In the genomic region with DNA sequence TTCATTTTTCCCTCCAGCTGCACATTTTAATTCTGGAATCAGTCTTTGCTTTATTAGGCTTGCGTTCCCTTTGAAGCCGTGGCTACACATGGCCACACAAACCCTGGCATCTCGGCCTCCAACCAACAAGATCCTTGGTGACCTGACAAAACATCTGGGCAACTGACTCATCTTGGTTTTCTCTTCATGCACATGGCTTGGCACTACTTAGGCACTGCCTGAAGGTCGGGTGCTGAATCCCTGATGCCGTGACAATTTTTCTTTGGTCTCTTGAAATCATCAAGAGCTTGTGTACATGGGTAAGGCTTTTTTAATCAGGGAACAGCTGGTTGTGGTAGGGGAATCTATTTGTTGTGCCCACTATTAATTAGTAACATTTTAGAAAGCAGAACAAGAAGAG, we compare ENCODE assay signal across 20 cellular contexts.
"Had no signal": no experiment of that assay in that cellular context is flagged by ENCODE, and none has a peak within 500 bp of the region (broad histone marks: within the 10 kb centered on the region; RNA-seq: fewer than 3 reads in every experiment).

No MANE protein-coding gene starts in this region.

- DNase-seq: dermis blood vessel endothelial cell; effector memory CD4-positive, alpha-beta T cell; left ventricle myocardium superior; lower lobe of right lung; naive thymus-derived CD4-positive, alpha-beta T cell; right lobe of liver; stimulated activated CD4-positive, alpha-beta T cell treated with anti-CD3 and anti-CD28 coated beads, Interleukin-12 subunit alpha, Interleukin-12 subunit beta, amount 100 ng/mL, for 4 hours; stimulated activated CD4-positive, alpha-beta T cell treated with anti-CD3 and anti-CD28 coated beads, Interleukin-1b, Interleukin-23, amount 100 ng/mL, for 48 hours; stimulated activated CD4-positive, alpha-beta T cell treated with anti-CD3 and anti-CD28 coated beads, Interleukin-4, amount 100 ng/mL, for 1 hour; stimulated activated CD8-positive, alpha-beta memory T cell treated with anti-CD3 and anti-CD28 coated beads, Interleukin-4, amount 100 ng/mL, for 48 hours; stimulated activated naive CD4-positive, alpha-beta T cell; stimulated activated naive CD8-positive, alpha-beta T cell treated with anti-CD3 and anti-CD28 coated beads, Interleukin-15, amount 100 ng/mL, for 72 hours; transverse colon; upper lobe of right lung; uterus had no signal

- H3K4me2 ChIP-seq: neural progenitor cell, smooth muscle cell had no signal

- H3K9me3 ChIP-seq: lower lobe of right lung, right lobe of liver, suprapubic skin, transverse colon, upper lobe of right lung, uterus had no signal

- H3K4me3 ChIP-seq: coronary artery, lower lobe of right lung, neural progenitor cell, right lobe of liver, smooth muscle cell, suprapubic skin, transverse colon, upper lobe of right lung, uterus had no signal

- H3K27ac ChIP-seq: coronary artery, lower lobe of right lung, neural progenitor cell, parathyroid adenoma, right lobe of liver, suprapubic skin, transverse colon, upper lobe of right lung, uterus had no signal

- H3K4me1 ChIP-seq: lower lobe of right lung, neural progenitor cell, parathyroid adenoma, right lobe of liver, transverse colon, upper lobe of right lung, uterus had no signal

- H3K36me3 ChIP-seq: lower lobe of right lung, neural progenitor cell, right lobe of liver, suprapubic skin, transverse colon, upper lobe of right lung, uterus had no signal

- H2AFZ ChIP-seq: neural progenitor cell, parathyroid adenoma had no signal

- H3K79me2 ChIP-seq: parathyroid adenoma had no signal

- H3K27me3 ChIP-seq: neural progenitor cell, right lobe of liver, transverse colon, upper lobe of right lung, uterus had no signal

- H3K9ac ChIP-seq: neural progenitor cell, parathyroid adenoma had no signal
